Comparison of ENCODE assay signal across 9 cellular contexts in genomic region chr10:124565565-124566221, GRCh38.
DNase-seq lines count a peak whose midpoint lies in the region; ATAC-seq and TF ChIP-seq lines count a peak whose summit lies in the region.
"Had no signal": no experiment of that assay in that cellular context is flagged by ENCODE, and none has a peak within 500 bp of the region (broad histone marks: within the 10 kb centered on the region; RNA-seq: fewer than 3 reads in every experiment).

No MANE protein-coding gene starts in this region.

- H3K27me3 ChIP-seq in OCI-LY3 (ENCODE audit: low read depth, low read length) (peaks cover 9% of the 10 kb centered on the region), left ventricle myocardium inferior (ENCODE audit: low read depth) (no peaks in the 10 kb centered on the region), stomach (no peaks in the 10 kb centered on the region)

- H4K20me1 ChIP-seq in OCI-LY3 (ENCODE audit: insufficient read depth, low read length): no peaks in the 10 kb centered on the region

- H3K4me1 ChIP-seq in OCI-LY3 (ENCODE audit: low read length) (peaks cover 10% of the 10 kb centered on the region), left ventricle myocardium inferior (peaks cover 25% of the 10 kb centered on the region), stomach (peaks cover 5 to 23% (median 9%) of the 10 kb centered on the region in 4 donors)

- no peak overlapping the region for H3K4me3 ChIP-seq in OCI-LY3 (ENCODE audit: low read length)
- no peak overlapping the region for H3K4me3 ChIP-seq in left ventricle myocardium inferior
- no peak overlapping the region for H3K4me3 ChIP-seq in stomach

- WGBS in stomach, 5 donors: 27 to 61% (median 48%) methylated on average over 24 to 27 of the region's 27 CpGs

- intact Hi-C loops in left ventricle myocardium inferior (cut with micrococcal nuclease): no loop called here
- intact Hi-C loops in stomach (cut with DNase I; ENCODE audit: low total_unique reads): no loop called here

- H3K9ac ChIP-seq in OCI-LY3 (ENCODE audit: low read length): no peak overlapping the region

- no peak overlapping the region for H2AFZ ChIP-seq in OCI-LY3 (ENCODE audit: low read depth, low read length)

- no peaks in the 10 kb centered on the region for H3K36me3 ChIP-seq in OCI-LY3 (replicated peaks; ENCODE audit: low read depth, low read length)
- no peaks in the 10 kb centered on the region for H3K36me3 ChIP-seq in left ventricle myocardium inferior
- no peaks in the 10 kb centered on the region for H3K36me3 ChIP-seq in stomach

- H3K27ac ChIP-seq in OCI-LY3 (ENCODE audit: low read length) (no peak overlapping the region), left ventricle myocardium inferior (replicated peaks) (peak overlapping the region; percentile 42), stomach (no peak overlapping the region)
- H3K27ac ChIP-seq: C4-2B had no signal

- no peak for TF ChIP-seq EP300 in stomach (IDR thresholded peaks at IDR 0.05)

- DNase-seq in NCI-H345 (lab: John Stamatoyannopoulos, UW) (peak; percentile 15), NCI-H345 treated with DMSO at 0.1 percent for 48 hours (lab: John Stamatoyannopoulos, UW; ENCODE audit: unreplicated experiment) (no peak), left ventricle myocardium inferior (no peak), stomach (peak; percentile 81), HPDE6-E6E7 (ENCODE audit: extremely low spot score) (no peak), NCI-H2171 treated with DMSO at 0.1 percent for 48 hours (lab: John Stamatoyannopoulos, UW) (no peak)

- no peaks in the 10 kb centered on the region for H3K9me3 ChIP-seq in OCI-LY3 (ENCODE audit: insufficient read depth, low read length)
- no peaks in the 10 kb centered on the region for H3K9me3 ChIP-seq in left ventricle myocardium inferior (replicated peaks)
- no peaks in the 10 kb centered on the region for H3K9me3 ChIP-seq in stomach

- no peaks in the 10 kb centered on the region for H3K79me2 ChIP-seq in OCI-LY3 (ENCODE audit: low read length)

- ATAC-seq in GM21717 (IDR thresholded peaks at IDR 0.05; ENCODE audit: unreplicated experiment): no peak

- H3K4me2 ChIP-seq in OCI-LY3 (ENCODE audit: low read length): no peak overlapping the region

- peak; percentile 42 for TF ChIP-seq CTCF in OCI-LY3 (IDR thresholded peaks at IDR 0.05; ENCODE audit: low read depth, low read length)
- peak; percentile 54 for TF ChIP-seq CTCF in left ventricle myocardium inferior (IDR thresholded peaks at IDR 0.05; ENCODE audit: borderline replicate concordance)
- peak in 3 of 7 experiments; percentile 4 to 21 (median 18) for TF ChIP-seq CTCF in stomach (IDR thresholded peaks at IDR 0.05)

- no peak for TF ChIP-seq POLR2A in stomach (IDR thresholded peaks at IDR 0.05)

Comparison
In these comparisons a context has a peak if more than half of its experiments do, and no peak if none do; other contexts are left out.
1. DNase-seq: peak in NCI-H345 (single experiment) and stomach (single experiment); none in NCI-H345 treated with DMSO at 0.1 percent for 48 hours (single experiment), left ventricle myocardium inferior (single experiment), HPDE6-E6E7 (single experiment) and NCI-H2171 treated with DMSO at 0.1 percent for 48 hours (single experiment).